In genomic region chr3:14768881-14769280, GRCh38 we compare ENCODE assay signal across 17 cellular contexts. TPM values are rescaled to one million over a fixed set of nuclear protein-coding genes. Genes with fewer than 3 reads are reported as not detected.
"Had no signal": no experiment of that assay in that cellular context is flagged by ENCODE, and none has a peak within 500 bp of the region (broad histone marks: within the 10 kb centered on the region; RNA-seq: fewer than 3 reads in every experiment).

No MANE protein-coding gene starts in this region.

- H3K4me1 ChIP-seq: adrenal gland, sigmoid colon had no signal

- H3K36me3 ChIP-seq: adrenal gland, sigmoid colon, WERI-Rb-1 had no signal

- H3K36me3 Mint-ChIP-seq: activated CD4-positive, alpha-beta memory T cell treated with anti-CD3 and anti-CD28 coated beads for 36 hours; activated naive CD4-positive, alpha-beta T cell treated with anti-CD3 and anti-CD28 coated beads, Interleukin-2, amount 10 ng/mL, durations not matched to agents 7 days and 5 days; memory B cell; natural killer cell treated with Interleukin-12 subunit alpha and Interleukin-12 subunit beta and Interleukin-15 and Interleukin-18, amount 100 ng/mL, for 72 hours had no signal

- ATAC-seq: activated T-helper 17 cell treated with anti-CD3 and anti-CD28 coated beads, Interleukin-2, amount 50 U/mL, for 72 hours; left lobe of liver; natural killer cell treated with Interleukin-12 subunit alpha and Interleukin-12 subunit beta and Interleukin-15 and Interleukin-18, amount 100 ng/mL, for 72 hours; stimulated activated naive CD8-positive, alpha-beta T cell treated with anti-CD3 and anti-CD28 coated beads, Interleukin-15, amount 100 ng/mL, for 72 hours had no signal

- H3K27me3 Mint-ChIP-seq: activated naive CD4-positive, alpha-beta T cell treated with anti-CD3 and anti-CD28 coated beads, Interleukin-2, amount 10 ng/mL, durations not matched to agents 7 days and 5 days; stimulated activated naive CD8-positive, alpha-beta T cell treated with anti-CD3 and anti-CD28 coated beads, Interleukin-15, amount 100 ng/mL, for 72 hours had no signal

- H3K27me3 ChIP-seq: adrenal gland, sigmoid colon had no signal

- H3K4me1 Mint-ChIP-seq: activated naive CD4-positive, alpha-beta T cell treated with anti-CD3 and anti-CD28 coated beads, Interleukin-2, amount 10 ng/mL, durations not matched to agents 7 days and 5 days; activated T-helper 17 cell treated with anti-CD3 and anti-CD28 coated beads, Interleukin-2, amount 50 U/mL, for 72 hours; memory B cell; stimulated activated naive CD8-positive, alpha-beta T cell treated with anti-CD3 and anti-CD28 coated beads, Interleukin-15, amount 100 ng/mL, for 72 hours had no signal

- FAIRE-seq: colon, keratinocyte had no signal

- H3K9me3 Mint-ChIP-seq: activated CD4-positive, alpha-beta memory T cell treated with anti-CD3 and anti-CD28 coated beads for 36 hours; activated naive CD4-positive, alpha-beta T cell treated with anti-CD3 and anti-CD28 coated beads, Interleukin-2, amount 10 ng/mL, durations not matched to agents 7 days and 5 days; activated T-helper 17 cell treated with anti-CD3 and anti-CD28 coated beads, Interleukin-2, amount 50 U/mL, for 72 hours; memory B cell; natural killer cell treated with Interleukin-12 subunit alpha and Interleukin-12 subunit beta and Interleukin-15 and Interleukin-18, amount 100 ng/mL, for 72 hours; stimulated activated naive CD8-positive, alpha-beta T cell treated with anti-CD3 and anti-CD28 coated beads, Interleukin-15, amount 100 ng/mL, for 72 hours; T-helper 1 cell treated with Interleukin-12 subunit alpha and Interleukin-12 subunit beta and Interleukin-4 antibody, amounts not matched to agents 30 μg/mL and 1 μg/mL, for 36 hours had no signal

- H3K4me3 Mint-ChIP-seq: activated CD4-positive, alpha-beta memory T cell treated with anti-CD3 and anti-CD28 coated beads for 36 hours; activated naive CD4-positive, alpha-beta T cell treated with anti-CD3 and anti-CD28 coated beads, Interleukin-2, amount 10 ng/mL, durations not matched to agents 7 days and 5 days; activated T-helper 17 cell treated with anti-CD3 and anti-CD28 coated beads, Interleukin-2, amount 50 U/mL, for 72 hours; memory B cell; natural killer cell treated with Interleukin-12 subunit alpha and Interleukin-12 subunit beta and Interleukin-15 and Interleukin-18, amount 100 ng/mL, for 72 hours; stimulated activated naive CD8-positive, alpha-beta T cell treated with anti-CD3 and anti-CD28 coated beads, Interleukin-15, amount 100 ng/mL, for 72 hours; T-helper 1 cell treated with Interleukin-12 subunit alpha and Interleukin-12 subunit beta and Interleukin-4 antibody, amounts not matched to agents 30 μg/mL and 1 μg/mL, for 36 hours had no signal

- H3K27ac ChIP-seq: adrenal gland, sigmoid colon, WERI-Rb-1 had no signal

- H3K27ac Mint-ChIP-seq: activated CD4-positive, alpha-beta memory T cell treated with anti-CD3 and anti-CD28 coated beads for 36 hours; activated naive CD4-positive, alpha-beta T cell treated with anti-CD3 and anti-CD28 coated beads, Interleukin-2, amount 10 ng/mL, durations not matched to agents 7 days and 5 days; activated T-helper 17 cell treated with anti-CD3 and anti-CD28 coated beads, Interleukin-2, amount 50 U/mL, for 72 hours; memory B cell; natural killer cell treated with Interleukin-12 subunit alpha and Interleukin-12 subunit beta and Interleukin-15 and Interleukin-18, amount 100 ng/mL, for 72 hours; stimulated activated naive CD8-positive, alpha-beta T cell treated with anti-CD3 and anti-CD28 coated beads, Interleukin-15, amount 100 ng/mL, for 72 hours; T-helper 1 cell treated with Interleukin-12 subunit alpha and Interleukin-12 subunit beta and Interleukin-4 antibody, amounts not matched to agents 30 μg/mL and 1 μg/mL, for 36 hours had no signal

- H3K9me3 ChIP-seq: adrenal gland, sigmoid colon had no signal

- H3K4me3 ChIP-seq: adrenal gland, sigmoid colon had no signal

- DNase-seq: activated CD4-positive, alpha-beta memory T cell treated with anti-CD3 and anti-CD28 coated beads for 36 hours; activated naive CD4-positive, alpha-beta T cell treated with anti-CD3 and anti-CD28 coated beads, Interleukin-2, amount 10 ng/mL, durations not matched to agents 7 days and 5 days; caudate nucleus; erythroblast; nucleus accumbens; sigmoid colon; stimulated activated CD4-positive, alpha-beta T cell treated with anti-CD3 and anti-CD28 coated beads, Interleukin-1b, Interleukin-23, amount 100 ng/mL, for 48 hours; stimulated activated naive CD8-positive, alpha-beta T cell treated with anti-CD3 and anti-CD28 coated beads, Interleukin-15, amount 100 ng/mL, for 72 hours; WERI-Rb-1 had no signal

RNA-seq across cellular contexts. Expression of gene FGD5, which starts 49.9 kb away (rescaled TPM):
- total RNA-seq: natural killer cell treated with Interleukin-12 subunit alpha and Interleukin-12 subunit beta and Interleukin-15 and Interleukin-18, amount 100 ng/mL, for 72 hours had no signal
- polyA plus RNA-seq: keratinocyte had no signal
